ENCODE assay signal across 1 cellular context in genomic region chr17:47942568-47942967, GRCh38.
TF ChIP-seq lines count a peak whose summit lies in the region.

No MANE protein-coding gene starts in this region.

TF ChIP-seq in GM23338, 12 proteins besides CTCF, POLR2A, EP300 and RAD21 (continued from another document):
- TF ChIP-seq EZH2 (IDR thresholded peaks at IDR 0.05; ENCODE audit: low read depth, unreplicated experiment) = no peak
- TF ChIP-seq CREB1 (CRISPR knock-in tag; IDR thresholded peaks at IDR 0.05; ENCODE audit: low read depth) = no peak
- no peak for TF ChIP-seq NANOG (IDR thresholded peaks at IDR 0.05; ENCODE audit: borderline replicate concordance)
- no peak for TF ChIP-seq ZNF331 (CRISPR knock-in tag; IDR thresholded peaks at IDR 0.05; ENCODE audit: low read depth)
- no peak for TF ChIP-seq POLR2AphosphoS5 (IDR thresholded peaks at IDR 0.05; ENCODE audit: low read depth)
